In the genomic region with DNA sequence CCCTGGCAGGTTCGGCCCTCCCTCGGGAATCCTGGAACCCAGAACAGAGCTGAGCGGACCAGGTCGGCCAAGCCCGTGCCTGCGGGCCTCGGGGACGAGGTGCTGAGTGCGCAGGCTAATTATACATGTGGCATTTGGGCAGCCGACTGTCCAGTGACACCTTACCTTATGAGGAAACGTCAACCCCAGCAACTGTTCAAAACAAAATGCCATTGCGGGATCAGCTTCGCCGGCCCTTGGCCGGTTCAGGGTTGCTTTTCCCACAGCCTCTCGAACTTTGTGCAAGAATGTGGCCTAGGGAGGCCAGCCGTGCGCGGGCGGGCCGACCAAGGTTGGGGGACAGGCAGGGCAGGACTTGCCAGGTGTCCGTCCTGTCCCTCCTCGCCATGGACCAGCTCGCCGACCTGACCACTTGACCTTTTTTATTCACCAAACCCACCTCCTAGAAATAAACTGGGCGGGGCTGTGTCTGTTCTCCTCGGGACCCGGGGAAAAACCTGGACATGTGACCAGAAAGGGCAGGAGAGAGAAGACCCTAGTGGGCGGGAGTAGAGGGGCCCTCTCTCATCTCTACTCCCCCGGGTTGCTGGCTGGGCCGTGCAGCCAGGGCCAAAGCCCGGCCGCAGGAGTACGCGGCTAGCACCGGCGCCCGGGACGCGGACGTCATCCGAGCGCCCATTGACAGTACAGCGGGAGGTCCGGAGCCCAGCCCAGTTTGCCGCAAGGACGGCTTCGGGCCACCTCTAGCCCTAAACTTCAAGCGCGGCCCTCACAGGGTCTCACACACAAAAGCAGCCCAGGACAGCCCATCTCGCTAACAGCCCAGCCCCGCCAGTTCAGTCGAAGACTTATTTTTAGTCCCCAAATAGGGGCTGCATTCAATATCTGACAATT, we compare ENCODE assay signal across 8 cellular contexts.
A peak's percentile ranks its signal among the peaks of the same experiment; 100 is the strongest.
DNase-seq lines count a peak whose midpoint lies in the region; ATAC-seq, FAIRE-seq and TF ChIP-seq lines count a peak whose summit lies in the region.

No MANE protein-coding gene starts in this region.

- FAIRE-seq in urothelium cell line (lab: Jason Lieb, UNC) = no peak

- H3K27ac Mint-ChIP-seq in CD8-positive, alpha-beta memory T cell = peak overlapping the region in 4 of 8 donors; percentile 27 to 54 (median 46)
- no peak overlapping the region for H3K27ac Mint-ChIP-seq in endodermal cell
- no peak overlapping the region for H3K27ac Mint-ChIP-seq in stimulated activated effector memory CD8-positive, alpha-beta T cell treated with anti-CD3 and anti-CD28 coated beads, Interleukin-12 subunit alpha, Interleukin-12 subunit beta, amount 100 ng/mL, for 72 hours

- H3K27me3 Mint-ChIP-seq in CD8-positive, alpha-beta memory T cell = peaks cover 37 to 69% of the 10 kb centered on the region in 2 donors
- H3K27me3 Mint-ChIP-seq in endodermal cell (ENCODE audit: insufficient read depth) = peaks cover 56% of the 10 kb centered on the region

- peaks cover 0 to 4% (median 2%) of the 10 kb centered on the region in 3 donors for H3K36me3 Mint-ChIP-seq in CD8-positive, alpha-beta memory T cell
- H3K36me3 Mint-ChIP-seq in endodermal cell (ENCODE audit: low read depth) = no peaks in the 10 kb centered on the region
- H3K36me3 Mint-ChIP-seq in stimulated activated effector memory CD8-positive, alpha-beta T cell treated with anti-CD3 and anti-CD28 coated beads, Interleukin-12 subunit alpha, Interleukin-12 subunit beta, amount 100 ng/mL, for 72 hours = peaks cover 5% of the 10 kb centered on the region

- H3K4me1 Mint-ChIP-seq in CD8-positive, alpha-beta memory T cell = peaks cover 23 to 32% (median 28%) of the 10 kb centered on the region in 3 donors
- H3K4me1 Mint-ChIP-seq in endodermal cell = peaks cover 9% of the 10 kb centered on the region
- peaks cover 27% of the 10 kb centered on the region for H3K4me1 Mint-ChIP-seq in stimulated activated effector memory CD8-positive, alpha-beta T cell treated with anti-CD3 and anti-CD28 coated beads, Interleukin-12 subunit alpha, Interleukin-12 subunit beta, amount 100 ng/mL, for 72 hours

- POLR2A ChIA-PET in CD8-positive, alpha-beta memory T cell (lab: Charles Lee) = no interaction called here

- peak overlapping the region; percentile 31 for H3K27ac ChIP-seq in CD8-positive, alpha-beta memory T cell (ENCODE audit: low read depth, low read length)
- H3K27ac ChIP-seq in endodermal cell (ENCODE audit: low read depth, low read length) = no peak overlapping the region

- TF ChIP-seq CTCF in endodermal cell (conservative IDR thresholded peaks at IDR 0.05) = no peak

- no peaks in the 10 kb centered on the region for H3K36me3 ChIP-seq in CD8-positive, alpha-beta memory T cell (ENCODE audit: insufficient read depth, low read length)
- no peaks in the 10 kb centered on the region for H3K36me3 ChIP-seq in endodermal cell (ENCODE audit: control insufficient read depth, insufficient read depth, low read length)

- CTCF ChIA-PET in CD8-positive, alpha-beta memory T cell (lab: Charles Lee) = no interaction called here

- H3K9me3 Mint-ChIP-seq in CD8-positive, alpha-beta memory T cell = peaks cover 0 to 13% (median 6%) of the 10 kb centered on the region in 5 donors
- H3K9me3 Mint-ChIP-seq in endodermal cell = peaks cover 8% of the 10 kb centered on the region
- no peaks in the 10 kb centered on the region for H3K9me3 Mint-ChIP-seq in stimulated activated effector memory CD8-positive, alpha-beta T cell treated with anti-CD3 and anti-CD28 coated beads, Interleukin-12 subunit alpha, Interleukin-12 subunit beta, amount 100 ng/mL, for 72 hours

- H3K4me3 ChIP-seq in CD8-positive, alpha-beta memory T cell (ENCODE audit: low read length) = peak overlapping the region; percentile 50
- H3K4me3 ChIP-seq in endodermal cell (ENCODE audit: low read length) = peak overlapping the region; percentile 82

- peaks cover 29% of the 10 kb centered on the region for H3K4me1 ChIP-seq in CD8-positive, alpha-beta memory T cell (ENCODE audit: insufficient read depth, low read length)
- no peaks in the 10 kb centered on the region for H3K4me1 ChIP-seq in endodermal cell (ENCODE audit: control insufficient read depth, insufficient read depth, low read length)

- no peak for ATAC-seq in HG03432 (IDR thresholded peaks at IDR 0.05; ENCODE audit: unreplicated experiment)
- ATAC-seq in stimulated activated effector memory CD8-positive, alpha-beta T cell treated with anti-CD3 and anti-CD28 coated beads, Interleukin-12 subunit alpha, Interleukin-12 subunit beta, amount 100 ng/mL, for 72 hours = no peak

- 6 to 15% methylated on average over 16 to 53 of the region's 53 CpGs for WGBS in endodermal cell (ENCODE audit: insufficient coverage in 1 of 2, insufficient read length in 1 of 2), 2 experiments

- H3K4me3 Mint-ChIP-seq in CD8-positive, alpha-beta memory T cell = peak overlapping the region; percentile 35 to 80 (median 73)
- no peak overlapping the region for H3K4me3 Mint-ChIP-seq in endodermal cell
- H3K4me3 Mint-ChIP-seq in stimulated activated effector memory CD8-positive, alpha-beta T cell treated with anti-CD3 and anti-CD28 coated beads, Interleukin-12 subunit alpha, Interleukin-12 subunit beta, amount 100 ng/mL, for 72 hours = no peak overlapping the region

- no peaks in the 10 kb centered on the region for H3K9me3 ChIP-seq in CD8-positive, alpha-beta memory T cell (ENCODE audit: low read length)
- no peaks in the 10 kb centered on the region for H3K9me3 ChIP-seq in endodermal cell (ENCODE audit: control insufficient read depth, low read length)

- H3K9ac ChIP-seq in endodermal cell (ENCODE audit: extremely low read depth, low read length, poor library complexity, severe bottlenecking) = peak overlapping the region; percentile 22

- no peak for DNase-seq in CD8-positive, alpha-beta memory T cell
- DNase-seq in NCI-H774 (lab: John Stamatoyannopoulos, UW) (peak; percentile 44), endodermal cell (peak; percentile 83), midbrain (lab: John Stamatoyannopoulos, UW) (peak; percentile 31), urothelium cell line (ENCODE audit: low spot score) (peak; percentile 61), cerebellar nuclear complex (lab: John Stamatoyannopoulos, UW) (no peak)
- no peak for DNase-seq in stimulated activated effector memory CD8-positive, alpha-beta T cell treated with anti-CD3 and anti-CD28 coated beads, Interleukin-12 subunit alpha, Interleukin-12 subunit beta, amount 100 ng/mL, for 72 hours (ENCODE audit: low spot score in 2 of 2)

- peaks cover 50% of the 10 kb centered on the region for H3K27me3 ChIP-seq in CD8-positive, alpha-beta memory T cell (ENCODE audit: insufficient read depth, low read length, poor library complexity, severe bottlenecking)
- H3K27me3 ChIP-seq in endodermal cell (ENCODE audit: control insufficient read depth, insufficient read depth, low read length, poor library complexity, severe bottlenecking) = peaks cover 97% of the 10 kb centered on the region

Comparison
In these comparisons a context has a peak if more than half of its experiments do, and no peak if none do; other contexts are left out.
1. DNase-seq: peak in NCI-H774 (single experiment), endodermal cell (single experiment), midbrain (single experiment) and urothelium cell line (single experiment); none in CD8-positive, alpha-beta memory T cell (0 of 5), cerebellar nuclear complex (0 of 2) and stimulated activated effector memory CD8-positive, alpha-beta T cell treated with anti-CD3 and anti-CD28 coated beads, Interleukin-12 subunit alpha, Interleukin-12 subunit beta, amount 100 ng/mL, for 72 hours (0 of 2).
2. H3K4me3 Mint-ChIP-seq: peak in CD8-positive, alpha-beta memory T cell (7 of 7); none in endodermal cell (single experiment) and stimulated activated effector memory CD8-positive, alpha-beta T cell treated with anti-CD3 and anti-CD28 coated beads, Interleukin-12 subunit alpha, Interleukin-12 subunit beta, amount 100 ng/mL, for 72 hours (single experiment).